ENCODE assay signal across 20 cellular contexts in the genomic region with DNA sequence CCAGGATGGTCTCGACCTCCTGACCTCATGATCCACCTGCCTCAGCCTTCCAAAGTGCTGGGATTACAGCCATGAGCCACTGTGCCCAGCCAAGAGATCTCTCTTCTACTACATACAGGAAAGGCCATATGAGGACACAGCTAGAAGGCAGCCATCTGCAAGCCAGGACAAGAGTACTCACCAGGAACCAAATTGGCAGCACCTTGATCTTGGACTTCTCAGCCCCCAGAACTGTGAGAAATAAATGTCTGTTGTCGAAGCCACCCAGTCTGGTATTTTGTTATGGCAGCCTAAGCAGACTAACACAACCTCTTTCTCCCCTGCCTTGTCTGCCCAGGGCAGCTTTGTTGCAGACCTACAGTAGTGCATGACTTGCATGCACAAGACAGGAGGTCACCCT.
A peak's percentile ranks its signal among the peaks of the same experiment; 100 is the strongest.
DNase-seq lines count a peak whose midpoint lies in the region; ATAC-seq, FAIRE-seq and TF ChIP-seq lines count a peak whose summit lies in the region.
"Had no signal": no experiment of that assay in that cellular context is flagged by ENCODE, and none has a peak within 500 bp of the region (broad histone marks: within the 10 kb centered on the region; RNA-seq: fewer than 3 reads in every experiment).

No MANE protein-coding gene starts in this region.

- dilution Hi-C loops in mammary epithelial cell (cut with HindIII; ENCODE audit: low sequenced_read_pairs) = no loop called here

- H4K20me1 ChIP-seq in HepG2 (ENCODE audit: insufficient read depth, low read length) (no peaks in the 10 kb centered on the region), mammary epithelial cell (ENCODE audit: insufficient read depth, low read length) (no peaks in the 10 kb centered on the region)

- H3K27me3 Mint-ChIP-seq in chondrocyte (ENCODE audit: low read depth) = no peaks in the 10 kb centered on the region
- H3K27me3 Mint-ChIP-seq: CD4-positive, alpha-beta T cell had no signal

- no peak overlapping the region for H3K4me3 Mint-ChIP-seq in chondrocyte (ENCODE audit: unreplicated experiment)
- H3K4me3 Mint-ChIP-seq: CD4-positive, alpha-beta T cell had no signal

- no peak for TF ChIP-seq CTCF in chondrocyte (IDR thresholded peaks at IDR 0.05)
- no peak for TF ChIP-seq CTCF in HepG2 (CRISPR knock-in tag; IDR thresholded peaks at IDR 0.05)
- no peak for TF ChIP-seq CTCF in mammary epithelial cell (conservative IDR thresholded peaks at IDR 0.05 in 1 of 2, IDR thresholded peaks at IDR 0.05 in 1 of 2; ENCODE audit: extremely low read depth in 1 of 2, insufficient read depth in 1 of 2, low read depth in 1 of 2, low read length in 2 of 2)

- no peak for TF ChIP-seq RAD21 in HepG2 (CRISPR knock-in tag; IDR thresholded peaks at IDR 0.05)

- H3K4me1 ChIP-seq in HepG2 (ENCODE audit: insufficient read depth, low read length) = peaks cover 88% of the 10 kb centered on the region
- no peaks in the 10 kb centered on the region for H3K4me1 ChIP-seq in mammary epithelial cell (ENCODE audit: insufficient read depth, low read length)

- H3K27ac ChIP-seq in HepG2 (ENCODE audit: extremely low read length, insufficient read depth, low read length) (no peak overlapping the region), mammary epithelial cell (ENCODE audit: insufficient read depth, low read depth, low read length) (no peak overlapping the region)
- H3K27ac ChIP-seq: 22Rv1 had no signal

- no peaks in the 10 kb centered on the region for H3K36me3 ChIP-seq in HepG2 (replicated peaks in 1 of 2; ENCODE audit: control insufficient read depth in 1 of 2, insufficient read depth in 2 of 2, low read length in 2 of 2)
- H3K36me3 ChIP-seq in mammary epithelial cell (ENCODE audit: insufficient read depth, low read length) = no peaks in the 10 kb centered on the region

- no TSS peak for BruUV-seq in HepG2 (replicated peaks; lab: Mats Ljungman, UMichigan)
- no TSS peak for BruUV-seq in mammary epithelial cell (replicated peaks; lab: Mats Ljungman, UMichigan)

- H3K4me3 ChIP-seq in HepG2 (replicated peaks in 1 of 3; ENCODE audit: insufficient read depth in 1 of 3, low read depth in 2 of 3, low read length in 3 of 3) (no peak overlapping the region), mammary epithelial cell (replicated peaks in 1 of 3; ENCODE audit: insufficient read depth in 1 of 3, low read depth in 2 of 3, low read length in 3 of 3) (no peak overlapping the region)

- intact Hi-C loops in HepG2 (cut with micrococcal nuclease; ENCODE audit: unreplicated experiment) = loop anchor here (2.0 kb wide), 1 partner anchor 17 kb away; no protein-coding TSS in a partner anchor
- intact Hi-C loops in mammary epithelial cell (cut with micrococcal nuclease) = no loop called here

- 98% methylated on average over 2 of the region's 2 CpGs for WGBS in HepG2 (ENCODE audit: low lambda C conversion rate)
- 83% methylated on average over 1 of the region's 2 CpGs for WGBS in mammary epithelial cell (ENCODE audit: low coverage, missing lambda C conversion rate)

- no peak overlapping the region for H3K4me2 ChIP-seq in HepG2 (ENCODE audit: low read depth, low read length)
- H3K4me2 ChIP-seq in mammary epithelial cell (ENCODE audit: insufficient read depth, low read depth, low read length) = no peak overlapping the region

- no peak for TF ChIP-seq POLR2A in HepG2 (IDR thresholded peaks at IDR 0.05; ENCODE audit: insufficient read depth in 1 of 2, low read depth in 2 of 2, low read length in 2 of 2)

- DNase-seq in activated CD4-positive, CD25-positive, alpha-beta regulatory T cell treated with anti-CD3 and anti-CD28 coated beads, Interleukin-2, amount 50 U/mL, for 72 hours = peak; percentile 0
- peak; percentile 8 for DNase-seq in chondrocyte (ENCODE audit: low spot score)
- DNase-seq in HepG2 (ENCODE audit: low spot score) = no peak
- peak; percentile 29 for DNase-seq in ureter (ENCODE audit: low spot score)
- DNase-seq in NCI-H1694 treated with DMSO at 0.1 percent for 48 hours (lab: John Stamatoyannopoulos, UW) = no peak
- DNase-seq in mammary epithelial cell = no peak
- DNase-seq in GM19240 (ENCODE audit: insufficient read length, low spot score) = no peak
- DNase-seq: CD4-positive, alpha-beta T cell; EL; GOT3; NCI-H1105; NCI-H2081 treated with DMSO at 0.1 percent for 48 hours; NCI-H446 treated with DMSO at 0.1 percent for 48 hours; NK-92 treated with Interleukin-12 subunit alpha and Interleukin-12 subunit beta, amount 100 ng/mL, for 24 hours; SHP77 had no signal

- CTCF ChIA-PET in HepG2 (lab: Yijun Ruan, JAX; ENCODE audit: low intra/inter-chr PET ratio, low total read pairs) (no interaction called here), mammary epithelial cell (lab: Charles Lee; ENCODE audit: low non-redundant PET) (no interaction called here)

- in situ Hi-C loops in HepG2 (cut with HindIII; ENCODE audit: extremely low pct_ligation_motif_present, low pct_unique_long_range_greater_than_20kb) (no loop called here), mammary epithelial cell (cut with MboI; ENCODE audit: low sequenced_read_pairs in 2 of 2) (no loop called here)

- H3K36me3 Mint-ChIP-seq in chondrocyte (ENCODE audit: low read depth) = no peaks in the 10 kb centered on the region

- H3K9ac ChIP-seq in HepG2 (ENCODE audit: insufficient read depth, low read depth, low read length) (no peak overlapping the region), mammary epithelial cell (ENCODE audit: insufficient read depth, low read length) (no peak overlapping the region)

- no peak for ATAC-seq in activated CD4-positive, CD25-positive, alpha-beta regulatory T cell treated with anti-CD3 and anti-CD28 coated beads, Interleukin-2, amount 50 U/mL, for 24 hours
- no peak for ATAC-seq in HepG2

- H3K27me3 ChIP-seq in HepG2 (ENCODE audit: control insufficient read depth in 1 of 2, insufficient read depth in 2 of 2, low read length in 2 of 2) = no peaks in the 10 kb centered on the region
- H3K27me3 ChIP-seq in mammary epithelial cell (ENCODE audit: insufficient read depth, low read length) = no peaks in the 10 kb centered on the region

- H3K79me2 ChIP-seq in HepG2 (ENCODE audit: insufficient read depth, low read length) (no peaks in the 10 kb centered on the region), mammary epithelial cell (ENCODE audit: insufficient read depth, low read length) (no peaks in the 10 kb centered on the region)

- H2AFZ ChIP-seq in HepG2 (ENCODE audit: low read length) (no peak overlapping the region), mammary epithelial cell (ENCODE audit: low read depth, low read length) (no peak overlapping the region)

- H3K27ac Mint-ChIP-seq in chondrocyte (ENCODE audit: unreplicated experiment) = no peak overlapping the region
- H3K27ac Mint-ChIP-seq: CD4-positive, alpha-beta T cell had no signal

- H3K9me3 Mint-ChIP-seq in chondrocyte (ENCODE audit: low read depth) = peaks cover 6% of the 10 kb centered on the region
- H3K9me3 Mint-ChIP-seq: CD4-positive, alpha-beta T cell had no signal

- no peak for FAIRE-seq in HepG2 (lab: Jason Lieb, UNC)
- FAIRE-seq: GM12891, GM18507, RCC 7860 had no signal

- H3K9me3 ChIP-seq in HepG2 (ENCODE audit: low read length) (peaks cover 7% of the 10 kb centered on the region; the same call in 1 of the 2 replicates), mammary epithelial cell (replicated peaks; ENCODE audit: insufficient read depth, low read length) (peaks cover 5% of the 10 kb centered on the region)

- H3K4me1 Mint-ChIP-seq in chondrocyte (ENCODE audit: low read depth) = peaks cover 11% of the 10 kb centered on the region

- POLR2A ChIA-PET in HepG2 (lab: Yijun Ruan, JAX) = interaction anchor here (3.2 to 24.4 kb wide), 5 partner anchors 15 to 223 kb away, joined by 13 to 555 read pairs (median 33); partner anchors contain the start of gene ZFP36L2

- TF ChIP-seq EP300 in HepG2 (IDR thresholded peaks at IDR 0.05; ENCODE audit: low read depth in 2 of 2, low read length in 2 of 2) (no peak), HepG2 (CRISPR knock-in tag; IDR thresholded peaks at IDR 0.05; ENCODE audit: borderline replicate concordance) (no peak)

TF ChIP-seq in HepG2, 621 proteins besides CTCF, POLR2A, EP300 and RAD21:
- TF ChIP-seq ZNF564 (CRISPR knock-in tag; IDR thresholded peaks at IDR 0.05) (peak; percentile 96), SOX6 (IDR thresholded peaks at IDR 0.05) (no peak), SOX6 (CRISPR knock-in tag; IDR thresholded peaks at IDR 0.05) (no peak), ZNF547 (CRISPR knock-in tag; IDR thresholded peaks at IDR 0.05) (0 out of 2 replicates have a peak, but pooled peaks have one; percentile 18), ZNF44 (CRISPR knock-in tag; IDR thresholded peaks at IDR 0.05) (0 out of 2 replicates have a peak, but pooled peaks have one; percentile 2)
- TF ChIP-seq, protein P1, sequence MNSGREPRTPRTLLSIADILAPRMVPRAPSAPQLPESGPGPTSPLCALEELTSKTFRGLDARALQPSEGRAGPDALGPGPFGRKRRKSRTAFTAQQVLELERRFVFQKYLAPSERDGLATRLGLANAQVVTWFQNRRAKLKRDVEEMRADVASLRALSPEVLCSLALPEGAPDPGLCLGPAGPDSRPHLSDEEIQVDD (CRISPR knock-in tag; IDR thresholded peaks at IDR 0.05; ENCODE audit: borderline replicate concordance) = no peak
- TF ChIP-seq, protein P2, sequence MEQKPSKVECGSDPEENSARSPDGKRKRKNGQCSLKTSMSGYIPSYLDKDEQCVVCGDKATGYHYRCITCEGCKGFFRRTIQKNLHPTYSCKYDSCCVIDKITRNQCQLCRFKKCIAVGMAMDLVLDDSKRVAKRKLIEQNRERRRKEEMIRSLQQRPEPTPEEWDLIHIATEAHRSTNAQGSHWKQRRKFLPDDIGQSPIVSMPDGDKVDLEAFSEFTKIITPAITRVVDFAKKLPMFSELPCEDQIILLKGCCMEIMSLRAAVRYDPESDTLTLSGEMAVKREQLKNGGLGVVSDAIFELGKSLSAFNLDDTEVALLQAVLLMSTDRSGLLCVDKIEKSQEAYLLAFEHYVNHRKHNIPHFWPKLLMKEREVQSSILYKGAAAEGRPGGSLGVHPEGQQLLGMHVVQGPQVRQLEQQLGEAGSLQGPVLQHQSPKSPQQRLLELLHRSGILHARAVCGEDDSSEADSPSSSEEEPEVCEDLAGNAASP (CRISPR knock-in tag; IDR thresholded peaks at IDR 0.05; ENCODE audit: borderline replicate concordance) = peak; percentile 68; the same call in 1 of the 2 replicates

Comparison
In these comparisons a context has a peak if more than half of its experiments do, and no peak if none do; other contexts are left out.
1. DNase-seq: peak in activated CD4-positive, CD25-positive, alpha-beta regulatory T cell treated with anti-CD3 and anti-CD28 coated beads, Interleukin-2, amount 50 U/mL, for 72 hours (single experiment), chondrocyte (single experiment) and ureter (single experiment); none in HepG2 (single experiment), NCI-H1694 treated with DMSO at 0.1 percent for 48 hours (single experiment), mammary epithelial cell (single experiment) and GM19240 (single experiment).